Comparison of ENCODE assay signal across 8 cellular contexts in the genomic region with DNA sequence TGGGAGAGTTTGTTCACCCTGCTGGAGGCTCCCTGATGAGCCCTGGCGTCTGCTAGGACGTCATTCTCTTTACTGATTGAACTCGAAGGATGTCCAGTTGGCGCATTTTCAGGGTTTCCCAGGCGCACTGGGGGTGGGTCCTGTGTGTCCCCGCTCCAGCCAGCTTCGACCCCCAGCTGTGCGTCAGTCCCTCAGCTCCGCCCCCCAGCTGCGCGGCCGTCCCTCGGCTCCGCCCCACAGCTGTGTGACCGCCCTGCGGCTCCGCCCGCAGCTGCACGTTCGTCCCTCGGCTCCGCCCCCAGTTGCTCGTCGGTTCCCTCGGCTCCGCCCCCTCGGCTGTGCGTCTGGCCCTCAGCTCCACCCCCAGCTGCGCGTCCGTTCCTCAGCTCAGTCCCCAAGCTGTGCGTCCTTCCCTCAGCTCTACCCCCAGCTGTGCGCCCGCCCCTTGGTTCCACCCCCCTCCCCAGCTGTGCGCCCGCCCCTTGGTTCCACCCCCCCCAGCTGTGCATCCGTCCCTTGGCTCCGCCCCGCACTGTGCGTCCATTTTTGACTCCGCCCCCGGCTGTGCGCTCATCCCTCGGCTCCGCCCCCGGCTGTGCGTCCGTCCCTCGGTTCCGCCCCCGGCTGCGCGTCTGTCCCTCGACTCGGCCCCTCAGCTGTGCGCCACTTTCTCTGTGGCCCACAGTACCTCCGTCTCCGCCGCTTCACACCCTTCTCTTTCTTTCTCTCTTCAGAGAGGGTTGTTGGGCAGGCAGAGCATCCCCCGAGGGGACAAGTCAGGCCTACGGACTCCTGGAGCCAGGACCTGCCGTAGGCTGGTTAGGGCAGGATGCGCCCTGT.
DNase-seq lines count a peak whose midpoint lies in the region; ATAC-seq and TF ChIP-seq lines count a peak whose summit lies in the region.

No MANE protein-coding gene starts in this region.

- CTCF ChIA-PET in naive thymus-derived CD4-positive, alpha-beta T cell (lab: Charles Lee): interaction anchor here (0.5 to 2.3 kb wide), 6 partner anchors 10 to 1485 kb away, joined by 3 to 15 read pairs (median 4); no protein-coding TSS in a partner anchor

- H3K27ac Mint-ChIP-seq in activated T-helper 1 cell treated with anti-CD3 and anti-CD28 coated beads, Interleukin-12 subunit alpha, Interleukin-12 subunit beta, Interleukin-2, Interleukin-4 antibody, amounts not matched to agents 30 ng/mL and 10 ng/mL and 1 ng/mL, durations not matched to agents 14 hours and 24 hours and 36 hours: peak overlapping the region; percentile 48
- H3K27ac Mint-ChIP-seq in naive thymus-derived CD4-positive, alpha-beta T cell: peak overlapping the region; percentile 54 to 96 (median 93)
- H3K27ac Mint-ChIP-seq in stimulated activated effector memory CD8-positive, alpha-beta T cell treated with anti-CD3 and anti-CD28 coated beads, Interleukin-12 subunit alpha, Interleukin-12 subunit beta, amount 100 ng/mL, for 72 hours: peak overlapping the region; percentile 86

- no peaks in the 10 kb centered on the region for H3K9me3 ChIP-seq in fibroblast of lung (ENCODE audit: control insufficient read depth, insufficient read depth, low read depth, low read length)
- no peaks in the 10 kb centered on the region for H3K9me3 ChIP-seq in naive thymus-derived CD4-positive, alpha-beta T cell (ENCODE audit: control insufficient read depth in 2 of 3, low read length in 3 of 3)

- POLR2A ChIA-PET in naive thymus-derived CD4-positive, alpha-beta T cell (lab: Charles Lee): interaction anchor here (0.6 to 1.2 kb wide), 7 partner anchors 47 to 448 kb away, joined by 3 to 4 read pairs (median 3); no protein-coding TSS in a partner anchor

- DNase-seq in C1 segment of cervical spinal cord (lab: John Stamatoyannopoulos, UW): peak; percentile 61 to 99 (median 90)
- DNase-seq in HPDE6-E6E7 (ENCODE audit: extremely low spot score): peak; percentile 76
- peak; percentile 97 for DNase-seq in RKO (ENCODE audit: low spot score)
- peak; percentile 95 for DNase-seq in activated T-helper 1 cell treated with anti-CD3 and anti-CD28 coated beads, Interleukin-12 subunit alpha, Interleukin-12 subunit beta, Interleukin-2, Interleukin-4 antibody, amounts not matched to agents 30 ng/mL and 10 ng/mL and 1 ng/mL, durations not matched to agents 14 hours and 24 hours and 36 hours (ENCODE audit: low spot score)
- DNase-seq in fibroblast of lung (ENCODE audit: low read depth in 2 of 2): peak; percentile 93 to 99
- peak; percentile 93 to 97 (median 96) for DNase-seq in naive thymus-derived CD4-positive, alpha-beta T cell
- peak; percentile 96 to 98 for DNase-seq in stimulated activated effector memory CD8-positive, alpha-beta T cell treated with anti-CD3 and anti-CD28 coated beads, Interleukin-12 subunit alpha, Interleukin-12 subunit beta, amount 100 ng/mL, for 72 hours (ENCODE audit: low spot score in 2 of 2)

- H3K4me2 ChIP-seq in fibroblast of lung (ENCODE audit: extremely low read depth, insufficient read depth, low read length): peak overlapping the region; percentile 87

- ATAC-seq in GM19468 (IDR thresholded peaks at IDR 0.05; ENCODE audit: extremely low read depth, unreplicated experiment): peak; percentile 55
- ATAC-seq in naive thymus-derived CD4-positive, alpha-beta T cell: peak; percentile 94
- peak; percentile 92 for ATAC-seq in stimulated activated effector memory CD8-positive, alpha-beta T cell treated with anti-CD3 and anti-CD28 coated beads, Interleukin-12 subunit alpha, Interleukin-12 subunit beta, amount 100 ng/mL, for 72 hours

- H3K27me3 Mint-ChIP-seq in activated T-helper 1 cell treated with anti-CD3 and anti-CD28 coated beads, Interleukin-12 subunit alpha, Interleukin-12 subunit beta, Interleukin-2, Interleukin-4 antibody, amounts not matched to agents 30 ng/mL and 10 ng/mL and 1 ng/mL, durations not matched to agents 14 hours and 24 hours and 36 hours (ENCODE audit: insufficient read depth): peaks cover 8% of the 10 kb centered on the region
- no peaks in the 10 kb centered on the region for H3K27me3 Mint-ChIP-seq in naive thymus-derived CD4-positive, alpha-beta T cell

- peak overlapping the region; percentile 97 for H3K27ac ChIP-seq in fibroblast of lung (ENCODE audit: insufficient read depth, low read length)
- peak overlapping the region; percentile 80 for H3K27ac ChIP-seq in naive thymus-derived CD4-positive, alpha-beta T cell (ENCODE audit: low read depth, low read length)

- H3K4me1 Mint-ChIP-seq in activated T-helper 1 cell treated with anti-CD3 and anti-CD28 coated beads, Interleukin-12 subunit alpha, Interleukin-12 subunit beta, Interleukin-2, Interleukin-4 antibody, amounts not matched to agents 30 ng/mL and 10 ng/mL and 1 ng/mL, durations not matched to agents 14 hours and 24 hours and 36 hours (ENCODE audit: low read depth): peaks cover 6% of the 10 kb centered on the region
- peaks cover 5 to 32% (median 17%) of the 10 kb centered on the region in 7 donors for H3K4me1 Mint-ChIP-seq in naive thymus-derived CD4-positive, alpha-beta T cell
- peaks cover 34% of the 10 kb centered on the region for H3K4me1 Mint-ChIP-seq in stimulated activated effector memory CD8-positive, alpha-beta T cell treated with anti-CD3 and anti-CD28 coated beads, Interleukin-12 subunit alpha, Interleukin-12 subunit beta, amount 100 ng/mL, for 72 hours

- H3K36me3 ChIP-seq in fibroblast of lung (ENCODE audit: control insufficient read depth, insufficient read depth, low read length): no peaks in the 10 kb centered on the region
- H3K36me3 ChIP-seq in naive thymus-derived CD4-positive, alpha-beta T cell (ENCODE audit: control insufficient read depth in 2 of 3, insufficient read depth in 3 of 3, low read length in 3 of 3): no peaks in the 10 kb centered on the region

- peak overlapping the region; percentile 75 for H3K9ac ChIP-seq in fibroblast of lung (ENCODE audit: insufficient read depth, low read length)

- H3K4me3 ChIP-seq in fibroblast of lung (replicated peaks in 1 of 4; ENCODE audit: control extremely low read depth in 1 of 4, insufficient read depth in 1 of 4, low read depth in 3 of 4, low read length in 4 of 4): peak overlapping the region; percentile 35 to 60 (median 47)
- peak overlapping the region; percentile 66 for H3K4me3 ChIP-seq in naive thymus-derived CD4-positive, alpha-beta T cell (ENCODE audit: low read length)

- intact Hi-C loops in activated T-helper 1 cell treated with anti-CD3 and anti-CD28 coated beads, Interleukin-12 subunit alpha, Interleukin-12 subunit beta, Interleukin-2, Interleukin-4 antibody, amounts not matched to agents 30 ng/mL and 10 ng/mL and 1 ng/mL, durations not matched to agents 14 hours and 24 hours and 36 hours (cut with micrococcal nuclease): loop anchor here (1.0 to 10.0 kb wide), 10 partner anchors 56 to 509 kb away; partner anchors contain the start of genes MORN1, PANK4, PEX10 and PRXL2B
- intact Hi-C loops in naive thymus-derived CD4-positive, alpha-beta T cell (cut with micrococcal nuclease): loop anchor here (1.0 to 10.0 kb wide), 17 partner anchors 13 to 1664 kb away; partner anchors contain the start of genes PRXL2B (in 2 of the 2), TMEM52 (in 2 of the 2), FAAP20 (in 1 of the 2) and LRRC47 (in 1 of the 2)

- no peaks in the 10 kb centered on the region for H3K9me3 Mint-ChIP-seq in activated T-helper 1 cell treated with anti-CD3 and anti-CD28 coated beads, Interleukin-12 subunit alpha, Interleukin-12 subunit beta, Interleukin-2, Interleukin-4 antibody, amounts not matched to agents 30 ng/mL and 10 ng/mL and 1 ng/mL, durations not matched to agents 14 hours and 24 hours and 36 hours
- no peaks in the 10 kb centered on the region for H3K9me3 Mint-ChIP-seq in naive thymus-derived CD4-positive, alpha-beta T cell
- no peaks in the 10 kb centered on the region for H3K9me3 Mint-ChIP-seq in stimulated activated effector memory CD8-positive, alpha-beta T cell treated with anti-CD3 and anti-CD28 coated beads, Interleukin-12 subunit alpha, Interleukin-12 subunit beta, amount 100 ng/mL, for 72 hours

- TF ChIP-seq CTCF in fibroblast of lung (conservative IDR thresholded peaks at IDR 0.05 in 1 of 2, IDR thresholded peaks at IDR 0.05 in 1 of 2; ENCODE audit: low read depth in 1 of 2, low read length in 2 of 2): no peak

- H4K20me1 ChIP-seq in fibroblast of lung (ENCODE audit: control insufficient read depth, extremely low read depth, insufficient read depth, low read length): no peaks in the 10 kb centered on the region

- H3K36me3 Mint-ChIP-seq in activated T-helper 1 cell treated with anti-CD3 and anti-CD28 coated beads, Interleukin-12 subunit alpha, Interleukin-12 subunit beta, Interleukin-2, Interleukin-4 antibody, amounts not matched to agents 30 ng/mL and 10 ng/mL and 1 ng/mL, durations not matched to agents 14 hours and 24 hours and 36 hours (ENCODE audit: low read depth): no peaks in the 10 kb centered on the region
- peaks cover 0 to 5% (median 0%) of the 10 kb centered on the region in 5 donors for H3K36me3 Mint-ChIP-seq in naive thymus-derived CD4-positive, alpha-beta T cell
- H3K36me3 Mint-ChIP-seq in stimulated activated effector memory CD8-positive, alpha-beta T cell treated with anti-CD3 and anti-CD28 coated beads, Interleukin-12 subunit alpha, Interleukin-12 subunit beta, amount 100 ng/mL, for 72 hours: peaks cover 11% of the 10 kb centered on the region

- H3K4me1 ChIP-seq in fibroblast of lung (ENCODE audit: control insufficient read depth, extremely low read depth, insufficient read depth, low read length): peaks cover 5% of the 10 kb centered on the region
- H3K4me1 ChIP-seq in naive thymus-derived CD4-positive, alpha-beta T cell (ENCODE audit: control insufficient read depth in 2 of 2, insufficient read depth in 2 of 2, low read length in 2 of 2): peaks cover 10% of the 10 kb centered on the region in 2 donors

- peak overlapping the region; percentile 73 for H3K4me3 Mint-ChIP-seq in activated T-helper 1 cell treated with anti-CD3 and anti-CD28 coated beads, Interleukin-12 subunit alpha, Interleukin-12 subunit beta, Interleukin-2, Interleukin-4 antibody, amounts not matched to agents 30 ng/mL and 10 ng/mL and 1 ng/mL, durations not matched to agents 14 hours and 24 hours and 36 hours
- peak overlapping the region; percentile 73 to 88 (median 83) for H3K4me3 Mint-ChIP-seq in naive thymus-derived CD4-positive, alpha-beta T cell
- peak overlapping the region; percentile 78 for H3K4me3 Mint-ChIP-seq in stimulated activated effector memory CD8-positive, alpha-beta T cell treated with anti-CD3 and anti-CD28 coated beads, Interleukin-12 subunit alpha, Interleukin-12 subunit beta, amount 100 ng/mL, for 72 hours

- peak overlapping the region; percentile 79 for H2AFZ ChIP-seq in fibroblast of lung (ENCODE audit: low read length)

- H3K79me2 ChIP-seq in fibroblast of lung (ENCODE audit: control insufficient read depth, insufficient read depth, low read length): no peaks in the 10 kb centered on the region

- no peaks in the 10 kb centered on the region for H3K27me3 ChIP-seq in fibroblast of lung (ENCODE audit: control insufficient read depth, insufficient read depth, low read length)
- H3K27me3 ChIP-seq in naive thymus-derived CD4-positive, alpha-beta T cell (ENCODE audit: control insufficient read depth in 2 of 2, insufficient read depth in 2 of 2, low read length in 2 of 2): no peaks in the 10 kb centered on the region

Comparison
In these comparisons a context has a peak if more than half of its experiments do, and no peak if none do; other contexts are left out.
1. Peak in every context shown above with its lines: DNase-seq, ATAC-seq, H3K4me3 ChIP-seq and H3K27ac ChIP-seq.